8 cellular contexts compared by ENCODE assay signal in genomic region chr3:105042586-105042985, GRCh38.
"Had no signal": no experiment of that assay in that cellular context is flagged by ENCODE, and none has a peak within 500 bp of the region (broad histone marks: within the 10 kb centered on the region; RNA-seq: fewer than 3 reads in every experiment).

No MANE protein-coding gene starts in this region.

- H3K4me1 ChIP-seq: HAP-1 had no signal

- ATAC-seq: HCT116, HepG2 had no signal

- H3K27ac ChIP-seq: GM23248, HL-60 had no signal

- DNase-seq: GM23248, GOT3, H7, HFFc6 had no signal
